ENCODE assay signal across 1 cellular context in genomic region chr4:94534401-94535312, GRCh38.
A peak's percentile ranks its signal among the peaks of the same experiment; 100 is the strongest.
TF ChIP-seq lines count a peak whose summit lies in the region.

No MANE protein-coding gene starts in this region.

TF ChIP-seq in K562, 482 proteins besides CTCF, POLR2A, EP300 and RAD21 (continued from another document and continues in another):
- TF ChIP-seq AFF1 (IDR thresholded peaks at IDR 0.05; ENCODE audit: low read depth in 1 of 2, partially characterized antibody in 2 of 2) = peak; percentile 19 to 32
- peak; percentile 80; the same call in 1 of the 2 replicates for TF ChIP-seq LEF1 (IDR thresholded peaks at IDR 0.05)
- no peak for TF ChIP-seq KHSRP (IDR thresholded peaks at IDR 0.05)
- no peak for TF ChIP-seq PRPF4 (IDR thresholded peaks at IDR 0.05; ENCODE audit: insufficient read depth, low read depth, low read length, poor library complexity, severe bottlenecking)
- TF ChIP-seq SAFB2 (IDR thresholded peaks at IDR 0.05; ENCODE audit: borderline replicate concordance, low read depth, low read length, severe bottlenecking) = no peak
- no peak for TF ChIP-seq ELF2 (CRISPR knock-in tag; IDR thresholded peaks at IDR 0.05)
- TF ChIP-seq SPI1 (IDR thresholded peaks at IDR 0.05; ENCODE audit: borderline replicate concordance, low read depth, low read length) = 0 out of 2 replicates have a peak, but pooled peaks have one; percentile 36
- peak in 1 of 2 experiments; percentile 71; a peak in 1 of 4 replicates for TF ChIP-seq RCOR1 (IDR thresholded peaks at IDR 0.05; ENCODE audit: borderline replicate concordance in 1 of 2, low read depth in 2 of 2, low read length in 2 of 2)
- peak; percentile 68 for TF ChIP-seq ZNF395 (CRISPR knock-in tag; IDR thresholded peaks at IDR 0.05)
- TF ChIP-seq ZBTB17 (CRISPR knock-in tag; IDR thresholded peaks at IDR 0.05) = no peak
- TF ChIP-seq TRIM24 (IDR thresholded peaks at IDR 0.05) = peak in 1 of 2 experiments; percentile 68; a peak in 2 of 4 replicates
- no peak for TF ChIP-seq ATF1 (CRISPR knock-in tag; IDR thresholded peaks at IDR 0.05)
- 0 out of 2 replicates have a peak, but pooled peaks have one; percentile 21 for TF ChIP-seq ATF1 (tag; IDR thresholded peaks at IDR 0.05)
- TF ChIP-seq BRD9 (IDR thresholded peaks at IDR 0.05; ENCODE audit: low read depth, partially characterized antibody) = peak; percentile 76
- peak; percentile 91 for TF ChIP-seq SMARCA4 (IDR thresholded peaks at IDR 0.05)
- TF ChIP-seq LCOR (CRISPR knock-in tag; IDR thresholded peaks at IDR 0.05) = 0 out of 2 replicates have a peak, but pooled peaks have one; percentile 40
- TF ChIP-seq KAT7 (CRISPR knock-in tag; IDR thresholded peaks at IDR 0.05; ENCODE audit: borderline replicate concordance) = no peak
- TF ChIP-seq ATF3 (IDR thresholded peaks at IDR 0.05) = peak; percentile 63
- no peak for TF ChIP-seq ATF3 (CRISPR knock-in tag; conservative IDR thresholded peaks at IDR 0.05)
- TF ChIP-seq SP1 (CRISPR knock-in tag; IDR thresholded peaks at IDR 0.05) = peak; percentile 44; the same call in 1 of the 2 replicates
- no peak for TF ChIP-seq ZFP30 (CRISPR knock-in tag; IDR thresholded peaks at IDR 0.05; ENCODE audit: borderline replicate concordance)
- TF ChIP-seq ZBTB11 (CRISPR knock-in tag; IDR thresholded peaks at IDR 0.05) = peak in 1 of 3 experiments; percentile 19; a peak in 1 of 6 replicates
- peak; percentile 28 for TF ChIP-seq FOSL1 (tag; conservative IDR thresholded peaks at IDR 0.05)
- peak; percentile 38; the same call in 1 of the 2 replicates for TF ChIP-seq ZNF766 (CRISPR knock-in tag; conservative IDR thresholded peaks at IDR 0.05)
- TF ChIP-seq FOXK2 (conservative IDR thresholded peaks at IDR 0.05 in 1 of 2, IDR thresholded peaks at IDR 0.05 in 1 of 2; ENCODE audit: low read depth in 2 of 2) = peak in 1 of 2 experiments; percentile 14; a peak in 1 of 4 replicates
- peak; percentile 74 for TF ChIP-seq NBN (IDR thresholded peaks at IDR 0.05; ENCODE audit: low read depth)
- no peak for TF ChIP-seq CREB3 (tag; conservative IDR thresholded peaks at IDR 0.05; ENCODE audit: low read depth)
- peak; percentile 80 for TF ChIP-seq TAL1 (IDR thresholded peaks at IDR 0.05)
- TF ChIP-seq KDM2B (CRISPR knock-in tag; IDR thresholded peaks at IDR 0.05) = no peak
- TF ChIP-seq CHD7 (IDR thresholded peaks at IDR 0.05; ENCODE audit: low read depth, low read length) = no peak
- no peak for TF ChIP-seq PTRF (tag; IDR thresholded peaks at IDR 0.05)
- peak; percentile 53; the same call in 1 of the 2 replicates for TF ChIP-seq ATF7 (IDR thresholded peaks at IDR 0.05)
- no peak for TF ChIP-seq FOXO4 (CRISPR knock-in tag; IDR thresholded peaks at IDR 0.05)
- no peak for TF ChIP-seq EWSR1 (IDR thresholded peaks at IDR 0.05; ENCODE audit: borderline replicate concordance, low read depth, partially characterized antibody)
- no peak for TF ChIP-seq MCM5 (IDR thresholded peaks at IDR 0.05; ENCODE audit: low read depth)
- TF ChIP-seq GATA2 (CRISPR knock-in tag; IDR thresholded peaks at IDR 0.05) = peak; percentile 32; the same call in 1 of the 2 replicates
- TF ChIP-seq TARDBP (IDR thresholded peaks at IDR 0.05) = no peak
